ENCODE assay signal across 1 cellular context in genomic region chr11:10273738-10274137, GRCh38.
TF ChIP-seq lines count a peak whose summit lies in the region.

No MANE protein-coding gene starts in this region.

TF ChIP-seq in GM23338, 12 proteins besides CTCF, POLR2A, EP300 and RAD21 (continued from another document):
- TF ChIP-seq, protein P1, sequence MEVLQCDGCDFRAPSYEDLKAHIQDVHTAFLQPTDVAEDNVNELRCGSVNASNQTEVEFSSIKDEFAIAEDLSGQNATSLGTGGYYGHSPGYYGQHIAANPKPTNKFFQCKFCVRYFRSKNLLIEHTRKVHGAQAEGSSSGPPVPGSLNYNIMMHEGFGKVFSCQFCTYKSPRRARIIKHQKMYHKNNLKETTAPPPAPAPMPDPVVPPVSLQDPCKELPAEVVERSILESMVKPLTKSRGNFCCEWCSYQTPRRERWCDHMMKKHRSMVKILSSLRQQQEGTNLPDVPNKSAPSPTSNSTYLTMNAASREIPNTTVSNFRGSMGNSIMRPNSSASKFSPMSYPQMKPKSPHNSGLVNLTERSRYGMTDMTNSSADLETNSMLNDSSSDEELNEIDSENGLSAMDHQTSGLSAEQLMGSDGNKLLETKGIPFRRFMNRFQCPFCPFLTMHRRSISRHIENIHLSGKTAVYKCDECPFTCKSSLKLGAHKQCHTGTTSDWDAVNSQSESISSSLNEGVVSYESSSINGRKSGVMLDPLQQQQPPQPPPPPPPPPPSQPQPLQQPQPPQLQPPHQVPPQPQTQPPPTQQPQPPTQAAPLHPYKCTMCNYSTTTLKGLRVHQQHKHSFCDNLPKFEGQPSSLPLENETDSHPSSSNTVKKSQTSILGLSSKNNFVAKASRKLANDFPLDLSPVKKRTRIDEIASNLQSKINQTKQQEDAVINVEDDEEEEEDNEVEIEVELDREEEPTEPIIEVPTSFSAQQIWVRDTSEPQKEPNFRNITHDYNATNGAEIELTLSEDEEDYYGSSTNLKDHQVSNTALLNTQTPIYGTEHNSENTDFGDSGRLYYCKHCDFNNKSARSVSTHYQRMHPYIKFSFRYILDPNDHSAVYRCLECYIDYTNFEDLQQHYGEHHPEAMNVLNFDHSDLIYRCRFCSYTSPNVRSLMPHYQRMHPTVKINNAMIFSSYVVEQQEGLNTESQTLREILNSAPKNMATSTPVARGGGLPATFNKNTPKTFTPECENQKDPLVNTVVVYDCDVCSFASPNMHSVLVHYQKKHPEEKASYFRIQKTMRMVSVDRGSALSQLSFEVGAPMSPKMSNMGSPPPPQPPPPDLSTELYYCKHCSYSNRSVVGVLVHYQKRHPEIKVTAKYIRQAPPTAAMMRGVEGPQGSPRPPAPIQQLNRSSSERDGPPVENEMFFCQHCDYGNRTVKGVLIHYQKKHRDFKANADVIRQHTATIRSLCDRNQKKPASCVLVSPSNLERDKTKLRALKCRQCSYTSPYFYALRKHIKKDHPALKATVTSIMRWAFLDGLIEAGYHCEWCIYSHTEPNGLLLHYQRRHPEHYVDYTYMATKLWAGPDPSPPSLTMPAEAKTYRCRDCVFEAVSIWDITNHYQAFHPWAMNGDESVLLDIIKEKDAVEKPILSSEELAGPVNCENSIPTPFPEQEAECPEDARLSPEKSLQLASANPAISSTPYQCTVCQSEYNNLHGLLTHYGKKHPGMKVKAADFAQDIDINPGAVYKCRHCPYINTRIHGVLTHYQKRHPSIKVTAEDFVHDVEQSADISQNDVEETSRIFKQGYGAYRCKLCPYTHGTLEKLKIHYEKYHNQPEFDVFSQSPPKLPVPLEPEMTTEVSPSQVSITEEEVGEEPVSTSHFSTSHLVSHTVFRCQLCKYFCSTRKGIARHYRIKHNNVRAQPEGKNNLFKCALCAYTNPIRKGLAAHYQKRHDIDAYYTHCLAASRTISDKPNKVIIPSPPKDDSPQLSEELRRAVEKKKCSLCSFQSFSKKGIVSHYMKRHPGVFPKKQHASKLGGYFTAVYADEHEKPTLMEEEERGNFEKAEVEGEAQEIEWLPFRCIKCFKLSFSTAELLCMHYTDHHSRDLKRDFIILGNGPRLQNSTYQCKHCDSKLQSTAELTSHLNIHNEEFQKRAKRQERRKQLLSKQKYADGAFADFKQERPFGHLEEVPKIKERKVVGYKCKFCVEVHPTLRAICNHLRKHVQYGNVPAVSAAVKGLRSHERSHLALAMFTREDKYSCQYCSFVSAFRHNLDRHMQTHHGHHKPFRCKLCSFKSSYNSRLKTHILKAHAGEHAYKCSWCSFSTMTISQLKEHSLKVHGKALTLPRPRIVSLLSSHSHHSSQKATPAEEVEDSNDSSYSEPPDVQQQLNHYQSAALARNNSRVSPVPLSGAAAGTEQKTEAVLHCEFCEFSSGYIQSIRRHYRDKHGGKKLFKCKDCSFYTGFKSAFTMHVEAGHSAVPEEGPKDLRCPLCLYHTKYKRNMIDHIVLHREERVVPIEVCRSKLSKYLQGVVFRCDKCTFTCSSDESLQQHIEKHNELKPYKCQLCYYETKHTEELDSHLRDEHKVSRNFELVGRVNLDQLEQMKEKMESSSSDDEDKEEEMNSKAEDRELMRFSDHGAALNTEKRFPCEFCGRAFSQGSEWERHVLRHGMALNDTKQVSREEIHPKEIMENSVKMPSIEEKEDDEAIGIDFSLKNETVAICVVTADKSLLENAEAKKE (CRISPR knock-in tag; IDR thresholded peaks at IDR 0.05), result no peak
